In genomic region chr10:1488970-1489548, GRCh38 we compare ENCODE assay signal across 10 cellular contexts.
DNase-seq lines count a peak whose midpoint lies in the region; ATAC-seq and TF ChIP-seq lines count a peak whose summit lies in the region.
"Had no signal": no experiment of that assay in that cellular context is flagged by ENCODE, and none has a peak within 500 bp of the region (broad histone marks: within the 10 kb centered on the region; RNA-seq: fewer than 3 reads in every experiment).

No MANE protein-coding gene starts in this region.

- H3K4me2 ChIP-seq in parathyroid adenoma (ENCODE audit: low read length), result peak overlapping the region; percentile 54

- peak; percentile 95 for ATAC-seq in GM21825 (IDR thresholded peaks at IDR 0.05; ENCODE audit: unreplicated experiment)
- peak; percentile 96 for ATAC-seq in HG03521 (IDR thresholded peaks at IDR 0.05; ENCODE audit: unreplicated experiment)
- ATAC-seq: activated CD4-positive, alpha-beta T cell treated with anti-CD3 and anti-CD28 coated beads for 36 hours had no signal

- no peaks in the 10 kb centered on the region for H3K36me3 ChIP-seq in parathyroid adenoma (ENCODE audit: control insufficient read depth, insufficient read depth, low read length)

- DNase-seq in NCI-H345 (lab: John Stamatoyannopoulos, UW) (peak; percentile 43), NCI-H345 treated with DMSO at 0.1 percent for 48 hours (lab: John Stamatoyannopoulos, UW; ENCODE audit: unreplicated experiment) (no peak), NCI-H524 (lab: John Stamatoyannopoulos, UW) (no peak), NCI-H2029 treated with DMSO at 0.1 percent for 48 hours (lab: John Stamatoyannopoulos, UW) (no peak)
- DNase-seq in activated CD4-positive, alpha-beta T cell treated with anti-CD3 and anti-CD28 coated beads for 48 hours, result no peak
- DNase-seq: activated CD4-positive, alpha-beta T cell treated with anti-CD3 and anti-CD28 coated beads for 36 hours; NCI-H446 had no signal

- H2AFZ ChIP-seq in parathyroid adenoma, result peak overlapping the region; percentile 40

- peak overlapping the region; percentile 58 for H3K27ac ChIP-seq in parathyroid adenoma

- no peak overlapping the region for H3K9ac ChIP-seq in parathyroid adenoma

- H3K9me3 ChIP-seq in parathyroid adenoma (ENCODE audit: control insufficient read depth, low read length), result no peaks in the 10 kb centered on the region

- H3K27me3 ChIP-seq in parathyroid adenoma (ENCODE audit: control insufficient read depth, insufficient read depth, low read length), result no peaks in the 10 kb centered on the region

- peak; percentile 22 for TF ChIP-seq CTCF in parathyroid adenoma (IDR thresholded peaks at IDR 0.05)

- peaks cover 24% of the 10 kb centered on the region for H3K4me1 ChIP-seq in parathyroid adenoma

- peak overlapping the region; percentile 24 for H3K4me3 ChIP-seq in parathyroid adenoma (ENCODE audit: low read depth, low read length)

- H3K79me2 ChIP-seq in parathyroid adenoma, result no peaks in the 10 kb centered on the region
